Comparison of ENCODE assay signal across 10 cellular contexts in genomic region chr9:3478549-3478953, GRCh38. TPM values are rescaled to one million over a fixed set of nuclear protein-coding genes. Genes with fewer than 3 reads are reported as not detected.
A peak's percentile ranks its signal among the peaks of the same experiment; 100 is the strongest.
DNase-seq lines count a peak whose midpoint lies in the region; ATAC-seq, FAIRE-seq and TF ChIP-seq lines count a peak whose summit lies in the region.
"Had no signal": no experiment of that assay in that cellular context is flagged by ENCODE, and none has a peak within 500 bp of the region (broad histone marks: within the 10 kb centered on the region; RNA-seq: fewer than 3 reads in every experiment).

No MANE protein-coding gene starts in this region.

- intact Hi-C loops in left ventricle myocardium superior (cut with micrococcal nuclease) = no loop called here

- POLR2A ChIA-PET in H1 (lab: Charles Lee; ENCODE audit: partially characterized antibody) = interaction anchor here (1.3 to 1.5 kb wide), 2 partner anchors 19 to 48 kb away, joined by 4 read pairs; no protein-coding TSS in a partner anchor

- H3K27me3 ChIP-seq in H1 (replicated peaks in 1 of 4; ENCODE audit: control insufficient read depth in 3 of 4, extremely low read depth in 1 of 4, insufficient read depth in 3 of 4, low read length in 3 of 4) = no peaks in the 10 kb centered on the region
- H3K27me3 ChIP-seq: upper lobe of left lung had no signal

- H3K27ac Mint-ChIP-seq in IgD-negative memory B cell = peak overlapping the region; percentile 85 to 95 (median 85)

- no peak overlapping the region for H3K18ac ChIP-seq in H1 (ENCODE audit: extremely low read depth, low read length)

- H3K36me3 Mint-ChIP-seq in IgD-negative memory B cell = no peaks in the 10 kb centered on the region

- 93% methylated on average over 1 of the region's 1 CpG; no CpG with 5 or more reads in 1 of the 2 experiments for WGBS in H1 (ENCODE audit: extremely low coverage in 1 of 2, insufficient coverage in 1 of 2, insufficient read length in 1 of 2, insufficient replicate concordance in 2 of 2, low coverage in 1 of 2, low lambda C conversion rate in 2 of 2, missing lambda C conversion rate in 1 of 2), 2 experiments

- H3K14ac ChIP-seq in H1 (ENCODE audit: insufficient read length) = no peak overlapping the region

- peak overlapping the region in 1 of 2 experiments; percentile 23; a peak in 1 of 4 replicates for H3K4me2 ChIP-seq in H1 (ENCODE audit: insufficient read depth in 1 of 2, low read depth in 2 of 2, low read length in 2 of 2)

- no peak overlapping the region for H4K91ac ChIP-seq in H1 (replicated peaks; ENCODE audit: insufficient read length, low read length)

- H2AFZ ChIP-seq in H1 (ENCODE audit: low read length) = no peak overlapping the region

- no peak for TF ChIP-seq EP300 in H1 (IDR thresholded peaks at IDR 0.05; ENCODE audit: borderline replicate concordance in 1 of 2, low read depth in 2 of 2, low read length in 2 of 2)

- H3K36me3 ChIP-seq in H1 (ENCODE audit: control insufficient read depth in 2 of 4, insufficient read depth in 4 of 4, low read length in 3 of 4) = peaks cover 0 to 1% (median 0%) of the 10 kb centered on the region in 4 experiments; a peak in 1 of 8 replicates

- TF ChIP-seq RAD21 in H1 (IDR thresholded peaks at IDR 0.05 in 1 of 2, conservative IDR thresholded peaks at IDR 0.05 in 1 of 2; ENCODE audit: low read depth in 2 of 2, low read length in 2 of 2) = no peak

- DNase-seq in CD1c-positive myeloid dendritic cell (ENCODE audit: extremely low spot score) (peak; percentile 12), H1 (ENCODE audit: low read depth in 1 of 2, low spot score in 2 of 2) (no peak), GM13976 (ENCODE audit: low spot score) (no peak), left ventricle myocardium superior (no peak)
- no peak for DNase-seq in effector CD8-positive, alpha-beta T cell (lab: John Stamatoyannopoulos, UW)
- DNase-seq in effector CD4-positive, alpha-beta T cell = no peak
- DNase-seq: upper lobe of left lung had no signal

- H2BK20ac ChIP-seq in H1 (ENCODE audit: low read length) = no peak overlapping the region

- 0 out of 4 replicates have a peak, but pooled peaks cover 0 to 2% of the 10 kb centered on the region in 2 experiments for H3K79me2 ChIP-seq in H1 (ENCODE audit: control insufficient read depth in 1 of 2, insufficient read depth in 2 of 2, low read length in 2 of 2)

- no peak overlapping the region for H2AK5ac ChIP-seq in H1 (ENCODE audit: low read depth, low read length)

- no peak overlapping the region for H3K56ac ChIP-seq in H1 (replicated peaks; ENCODE audit: insufficient read length, low read depth, low read length)

- no peak overlapping the region for H2BK15ac ChIP-seq in H1 (ENCODE audit: low read length)

- CTCF ChIA-PET in H1 (lab: Charles Lee; ENCODE audit: partially characterized antibody) = no interaction called here

- H3K9me3 ChIP-seq in H1 (ENCODE audit: insufficient read depth in 2 of 2, low read depth in 1 of 2, low read length in 1 of 2) = no peaks in the 10 kb centered on the region

- H3K9me3 Mint-ChIP-seq in IgD-negative memory B cell = peaks cover 0 to 9% (median 5%) of the 10 kb centered on the region in 3 donors

- H3K4me1 ChIP-seq in H1 (replicated peaks in 1 of 4; ENCODE audit: control insufficient read depth in 3 of 4, insufficient read depth in 4 of 4, low read length in 3 of 4) = peaks cover 0 to 10% (median 6%) of the 10 kb centered on the region in 4 experiments; a peak in 4 of 7 replicates

- no peaks in the 10 kb centered on the region for H3K23me2 ChIP-seq in H1 (ENCODE audit: low read depth, low read length)

- no peak overlapping the region for H3K9ac ChIP-seq in H1 (replicated peaks in 1 of 4; ENCODE audit: extremely low read depth in 1 of 4, low read depth in 3 of 4, low read length in 3 of 4)

- H3K23ac ChIP-seq in H1 (ENCODE audit: insufficient read length) = no peak overlapping the region

- TF ChIP-seq CTCF in H1 (IDR thresholded peaks at IDR 0.05; ENCODE audit: control extremely low read depth in 1 of 3, insufficient read depth in 1 of 3, low read depth in 1 of 3, low read length in 3 of 3) (no peak), GM13976 (IDR thresholded peaks at IDR 0.05; ENCODE audit: borderline replicate concordance, control extremely low read depth, extremely low read depth, insufficient read depth, missing control alignments) (no peak)

- peak overlapping the region; percentile 10 to 84 (median 68) for H3K4me3 Mint-ChIP-seq in IgD-negative memory B cell

- no peak overlapping the region for H3K4me3 ChIP-seq in H1 (ENCODE audit: extremely low read depth in 1 of 4, insufficient read depth in 2 of 4, low read depth in 3 of 4, low read length in 4 of 4)
- H3K4me3 ChIP-seq: lung, upper lobe of left lung had no signal

- no peak overlapping the region for H3K27ac ChIP-seq in H1 (ENCODE audit: low read depth, low read length)
- H3K27ac ChIP-seq: upper lobe of left lung had no signal

- in situ Hi-C loops in GM13976 (cut with MboI; ENCODE audit: low sequenced_read_pairs, unreplicated experiment) = no loop called here

- H2BK120ac ChIP-seq in H1 (replicated peaks; ENCODE audit: low read depth, low read length) = no peak overlapping the region

- H3K4ac ChIP-seq in H1 (replicated peaks; ENCODE audit: insufficient read length, low read depth, low read length) = no peak overlapping the region

- H4K20me1 ChIP-seq in H1 (replicated peaks in 1 of 2; ENCODE audit: control insufficient read depth in 1 of 2, insufficient read depth in 2 of 2, low read length in 2 of 2) = no peaks in the 10 kb centered on the region

- peaks cover 55 to 63% (median 62%) of the 10 kb centered on the region in 3 donors for H3K4me1 Mint-ChIP-seq in IgD-negative memory B cell

- H2BK5ac ChIP-seq in H1 (ENCODE audit: low read depth, low read length) = no peak overlapping the region

- 0 out of 2 replicates have a peak, but pooled peaks cover 2% of the 10 kb centered on the region for H3K79me1 ChIP-seq in H1 (ENCODE audit: low read depth, low read length)

- no peak overlapping the region for H4K5ac ChIP-seq in H1 (ENCODE audit: insufficient read length, low read depth, low read length)

- no peaks in the 10 kb centered on the region for H3K27me3 Mint-ChIP-seq in IgD-negative memory B cell

- no peak for TF ChIP-seq POLR2A in H1 (IDR thresholded peaks at IDR 0.05; ENCODE audit: control extremely low read depth in 1 of 2, low read depth in 2 of 2, low read length in 2 of 2)

- FAIRE-seq in H1 (lab: Jason Lieb, UNC) = peak; percentile 63

- peak; percentile 50 for ATAC-seq in GM21360 (IDR thresholded peaks at IDR 0.05; ENCODE audit: unreplicated experiment)
- no peak for ATAC-seq in left ventricle myocardium superior

- H2BK12ac ChIP-seq in H1 (ENCODE audit: low read depth, low read length) = no peak overlapping the region

- no peak overlapping the region for H4K8ac ChIP-seq in H1 (ENCODE audit: extremely low read depth, insufficient read depth, low read length)

TF ChIP-seq in H1, 55 proteins besides CTCF, POLR2A, EP300 and RAD21:
- TF ChIP-seq ZNF274 (IDR thresholded peaks at IDR 0.05; ENCODE audit: borderline replicate concordance, extremely low read depth, low read length) (no peak), BACH1 (IDR thresholded peaks at IDR 0.05; ENCODE audit: low read length) (no peak), TAF1 (IDR thresholded peaks at IDR 0.05; ENCODE audit: low read depth, low read length) (no peak), SP4 (IDR thresholded peaks at IDR 0.05; ENCODE audit: low read length) (no peak), KDM1A (IDR thresholded peaks at IDR 0.05; ENCODE audit: borderline replicate concordance, low read length) (no peak), POLR2AphosphoS5 (IDR thresholded peaks at IDR 0.05; ENCODE audit: low read depth, low read length) (no peak), KDM4A (IDR thresholded peaks at IDR 0.05; ENCODE audit: low read depth, low read length, severe bottlenecking) (no peak), HDAC2 (IDR thresholded peaks at IDR 0.05; ENCODE audit: borderline replicate concordance in 1 of 2, low read depth in 2 of 2, low read length in 2 of 2) (no peak), SIN3A (conservative IDR thresholded peaks at IDR 0.05 in 1 of 2, IDR thresholded peaks at IDR 0.05 in 1 of 2; ENCODE audit: low read depth in 1 of 2, low read length in 2 of 2) (no peak), NRF1 (IDR thresholded peaks at IDR 0.05; ENCODE audit: low read depth, low read length) (no peak), RFX5 (IDR thresholded peaks at IDR 0.05; ENCODE audit: borderline replicate concordance, low read depth, low read length) (no peak), TEAD4 (IDR thresholded peaks at IDR 0.05; ENCODE audit: low read depth, low read length) (no peak), SIRT6 (IDR thresholded peaks at IDR 0.05; ENCODE audit: low read length) (no peak), SUZ12 (IDR thresholded peaks at IDR 0.05; ENCODE audit: low read length) (no peak), KDM5A (IDR thresholded peaks at IDR 0.05; ENCODE audit: low read length) (no peak), TCF12 (IDR thresholded peaks at IDR 0.05; ENCODE audit: low read depth, low read length) (no peak)
- TF ChIP-seq, protein P1, sequence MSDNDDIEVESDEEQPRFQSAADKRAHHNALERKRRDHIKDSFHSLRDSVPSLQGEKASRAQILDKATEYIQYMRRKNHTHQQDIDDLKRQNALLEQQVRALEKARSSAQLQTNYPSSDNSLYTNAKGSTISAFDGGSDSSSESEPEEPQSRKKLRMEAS (IDR thresholded peaks at IDR 0.05) = no peak
- TF ChIP-seq, protein P2, sequence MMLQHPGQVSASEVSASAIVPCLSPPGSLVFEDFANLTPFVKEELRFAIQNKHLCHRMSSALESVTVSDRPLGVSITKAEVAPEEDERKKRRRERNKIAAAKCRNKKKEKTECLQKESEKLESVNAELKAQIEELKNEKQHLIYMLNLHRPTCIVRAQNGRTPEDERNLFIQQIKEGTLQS (IDR thresholded peaks at IDR 0.05; ENCODE audit: insufficient read depth, low read depth, low read length) = no peak

RNA-seq across cellular contexts. Expression of gene RFX3, which starts 47.2 kb away (rescaled TPM):
- polyA plus RNA-seq in IgD-negative memory B cell = 5.0 TPM
- 19.6 and 22.6 TPM in 2 replicates for total RNA-seq in H1 (2021; fragmentation: NEBNext Ultra II Directional; extraction: Animal tissue kit (Norgen Biotek cat#: 25700))
- 4.0 and 4.9 TPM in 2 replicates for polyA plus RNA-seq in H1 (2011; rRNA removed)
- 6.9 TPM for polyA plus RNA-seq in H1 (2011; cell fraction: cytosol; rRNA removed)
- polyA plus RNA-seq in H1 (2011; cell fraction: nucleus; rRNA removed) = 29.8 TPM
- polyA plus RNA-seq in H1 (2012, experiment 1 of 2) = 4.1 to 9.0 TPM (median 6.4 TPM) in 4 replicates
- 0.31 TPM for polyA plus RNA-seq in H1 (2012, experiment 2 of 2)
- polyA plus RNA-seq in H1 (2013, experiment 1 of 2) = 4.1 TPM
- 3.4 TPM for polyA plus RNA-seq in H1 (2013, experiment 2 of 2)
- polyA minus RNA-seq in H1 (2011; rRNA and poly(A)+ RNA removed) = 126 and 131 TPM in 2 replicates
- 17.4 TPM for polyA minus RNA-seq in H1 (2011; cell fraction: cytosol; rRNA and poly(A)+ RNA removed)
- polyA minus RNA-seq in H1 (2011; cell fraction: nucleus; rRNA and poly(A)+ RNA removed) = 149 TPM
- 3.0 TPM for total RNA-seq in left ventricle myocardium superior
